ENCODE assay signal across 8 cellular contexts in genomic region chr1:234675561-234675960, GRCh38.
A peak's percentile ranks its signal among the peaks of the same experiment; 100 is the strongest.
DNase-seq lines count a peak whose midpoint lies in the region; ATAC-seq and TF ChIP-seq lines count a peak whose summit lies in the region.

No MANE protein-coding gene starts in this region.

- H3K4me3 Mint-ChIP-seq in CD4-positive, alpha-beta T cell: peak overlapping the region; percentile 30
- H3K4me3 Mint-ChIP-seq in central memory CD8-positive, alpha-beta T cell: peak overlapping the region; percentile 67
- H3K4me3 Mint-ChIP-seq in natural killer cell treated with Interleukin-12 subunit alpha and Interleukin-12 subunit beta and Interleukin-15 and Interleukin-18, amount 100 ng/mL, for 72 hours: peak overlapping the region; percentile 64
- peak overlapping the region in 1 of 2 donors; percentile 84 for H3K4me3 Mint-ChIP-seq in stimulated activated naive B cell treated with anti-CD40 and anti-IgM and Interleukin-4, amounts not matched to agents 10 μg/mL and 1 μg/mL and 100 μg/mL, for 72 hours

- intact Hi-C loops in CD4-positive, alpha-beta T cell (cut with DNase I, micrococcal nuclease): no loop called here
- intact Hi-C loops in IMR-90 (cut with micrococcal nuclease): no loop called here

- no peak for DNase-seq in CD4-positive, alpha-beta T cell
- DNase-seq in IMR-90: no peak
- no peak for DNase-seq in central memory CD8-positive, alpha-beta T cell (ENCODE audit: low spot score in 2 of 2)
- DNase-seq in natural killer cell treated with Interleukin-12 subunit alpha and Interleukin-12 subunit beta and Interleukin-15 and Interleukin-18, amount 100 ng/mL, for 72 hours (ENCODE audit: low spot score): no peak
- no peak for DNase-seq in RWPE1 (ENCODE audit: low spot score)
- DNase-seq in OCI-M2 (lab: John Stamatoyannopoulos, UW; ENCODE audit: unreplicated experiment): no peak
- DNase-seq in stimulated activated naive B cell treated with anti-CD40 and anti-IgM and Interleukin-4, amounts not matched to agents 10 μg/mL and 1 μg/mL and 100 μg/mL, for 72 hours: no peak
- no peak for DNase-seq in KG1 (lab: John Stamatoyannopoulos, UW)

- H2AFZ ChIP-seq in IMR-90 (replicated peaks; ENCODE audit: low read length, poor library complexity): peak overlapping the region; percentile 92

- in situ Hi-C loops in IMR-90 (cut with MboI; ENCODE audit: low sequenced_read_pairs): no loop called here

- H2BK120ac ChIP-seq in IMR-90 (ENCODE audit: low read depth, low read length): no peak overlapping the region

- no peak for TF ChIP-seq RAD21 in IMR-90 (IDR thresholded peaks at IDR 0.05; ENCODE audit: low read length)

- H2BK5ac ChIP-seq in IMR-90 (ENCODE audit: low read depth, low read length, poor library complexity, severe bottlenecking): no peak overlapping the region

- H3K9me3 ChIP-seq in CD4-positive, alpha-beta T cell (ENCODE audit: control insufficient read depth, low read length): no peaks in the 10 kb centered on the region
- no peaks in the 10 kb centered on the region for H3K9me3 ChIP-seq in IMR-90 (ENCODE audit: control insufficient read depth, insufficient read depth, low read length)

- no peak for TF ChIP-seq POLR2A in IMR-90 (IDR thresholded peaks at IDR 0.05; ENCODE audit: low read depth, low read length)

- no peak overlapping the region for H3K4me3 ChIP-seq in IMR-90 (ENCODE audit: insufficient read depth, low read depth, low read length)

- H3K56ac ChIP-seq in IMR-90 (ENCODE audit: extremely low read depth, insufficient read depth, low read length): no peak overlapping the region

- no peak overlapping the region for H3K4me2 ChIP-seq in IMR-90 (ENCODE audit: low read depth, low read length)

- no peaks in the 10 kb centered on the region for H4K20me1 ChIP-seq in IMR-90 (ENCODE audit: insufficient read depth, low read length)

- H3K23ac ChIP-seq in IMR-90 (ENCODE audit: low read depth, low read length): no peak overlapping the region

- H2BK15ac ChIP-seq in IMR-90 (ENCODE audit: low read depth, low read length): no peak overlapping the region

- H4K91ac ChIP-seq in IMR-90 (ENCODE audit: insufficient read depth, low read depth, low read length): peak overlapping the region; percentile 82

- H2AK5ac ChIP-seq in IMR-90 (ENCODE audit: low read depth, low read length): peak overlapping the region; percentile 77; the same call in 1 of the 2 replicates

- H3K9ac ChIP-seq in IMR-90 (ENCODE audit: low read depth, low read length): no peak overlapping the region

- H3K27me3 ChIP-seq in CD4-positive, alpha-beta T cell (ENCODE audit: control insufficient read depth, insufficient read depth, low read length): no peaks in the 10 kb centered on the region
- no peaks in the 10 kb centered on the region for H3K27me3 ChIP-seq in IMR-90 (ENCODE audit: control insufficient read depth, insufficient read depth, low read length)

- no peak overlapping the region for H3K27ac ChIP-seq in CD4-positive, alpha-beta T cell (ENCODE audit: low read depth, low read length)
- H3K27ac ChIP-seq in IMR-90 (ENCODE audit: insufficient read depth, low read length) (no peak overlapping the region), RWPE1 (no peak overlapping the region)

- no CpG with 5 or more reads among the region's 6 CpGs for WGBS in IMR-90 (ENCODE audit: extremely low coverage in 2 of 2, insufficient read length in 1 of 2), 2 experiments

- no peak for TF ChIP-seq CTCF in CD4-positive, alpha-beta T cell (IDR thresholded peaks at IDR 0.05)
- TF ChIP-seq CTCF in IMR-90 (conservative IDR thresholded peaks at IDR 0.05; ENCODE audit: low read depth, low read length): no peak
- TF ChIP-seq CTCF in RWPE1 (conservative IDR thresholded peaks at IDR 0.05; ENCODE audit: low read depth): no peak

- POLR2A ChIA-PET in CD4-positive, alpha-beta T cell (lab: Charles Lee): no interaction called here
- POLR2A ChIA-PET in IMR-90 (lab: Charles Lee; ENCODE audit: unreplicated experiment): no interaction called here
- POLR2A ChIA-PET in RWPE1 (lab: Yijun Ruan, JAX; ENCODE audit: low non-redundant PET): no interaction called here

- peak overlapping the region; percentile 66; the same call in 1 of the 2 replicates for H4K5ac ChIP-seq in IMR-90 (ENCODE audit: low read depth, low read length)

- no peaks in the 10 kb centered on the region for H3K9me3 Mint-ChIP-seq in CD4-positive, alpha-beta T cell
- H3K9me3 Mint-ChIP-seq in central memory CD8-positive, alpha-beta T cell: no peaks in the 10 kb centered on the region
- H3K9me3 Mint-ChIP-seq in natural killer cell treated with Interleukin-12 subunit alpha and Interleukin-12 subunit beta and Interleukin-15 and Interleukin-18, amount 100 ng/mL, for 72 hours: no peaks in the 10 kb centered on the region
- H3K9me3 Mint-ChIP-seq in stimulated activated naive B cell treated with anti-CD40 and anti-IgM and Interleukin-4, amounts not matched to agents 10 μg/mL and 1 μg/mL and 100 μg/mL, for 72 hours: no peaks in the 10 kb centered on the region

- H3K18ac ChIP-seq in IMR-90 (ENCODE audit: low read depth, low read length): no peak overlapping the region

- H4K8ac ChIP-seq in IMR-90 (ENCODE audit: low read depth in 2 of 2, low read length in 2 of 2): peak overlapping the region; percentile 93 to 96

- no peak overlapping the region for H3K27ac Mint-ChIP-seq in CD4-positive, alpha-beta T cell
- no peak overlapping the region for H3K27ac Mint-ChIP-seq in central memory CD8-positive, alpha-beta T cell (ENCODE audit: low read depth)
- H3K27ac Mint-ChIP-seq in natural killer cell treated with Interleukin-12 subunit alpha and Interleukin-12 subunit beta and Interleukin-15 and Interleukin-18, amount 100 ng/mL, for 72 hours: peak overlapping the region in 1 of 2 donors; percentile 67
- no peak overlapping the region for H3K27ac Mint-ChIP-seq in stimulated activated naive B cell treated with anti-CD40 and anti-IgM and Interleukin-4, amounts not matched to agents 10 μg/mL and 1 μg/mL and 100 μg/mL, for 72 hours

- no peak overlapping the region for H2AK9ac ChIP-seq in IMR-90 (replicated peaks; ENCODE audit: low read depth, low read length, poor library complexity)

- CTCF ChIA-PET in CD4-positive, alpha-beta T cell (lab: Charles Lee): no interaction called here
- CTCF ChIA-PET in IMR-90 (lab: Yijun Ruan, JAX): no interaction called here
- CTCF ChIA-PET in RWPE1 (lab: Yijun Ruan, JAX): no interaction called here

- dilution Hi-C loops in IMR-90 (cut with HindIII; ENCODE audit: low sequenced_read_pairs, unreplicated experiment): no loop called here

- H3K27me3 Mint-ChIP-seq in CD4-positive, alpha-beta T cell: no peaks in the 10 kb centered on the region
- no peaks in the 10 kb centered on the region for H3K27me3 Mint-ChIP-seq in central memory CD8-positive, alpha-beta T cell
- no peaks in the 10 kb centered on the region for H3K27me3 Mint-ChIP-seq in natural killer cell treated with Interleukin-12 subunit alpha and Interleukin-12 subunit beta and Interleukin-15 and Interleukin-18, amount 100 ng/mL, for 72 hours
- H3K27me3 Mint-ChIP-seq in stimulated activated naive B cell treated with anti-CD40 and anti-IgM and Interleukin-4, amounts not matched to agents 10 μg/mL and 1 μg/mL and 100 μg/mL, for 72 hours: no peaks in the 10 kb centered on the region

- H3K36me3 ChIP-seq in IMR-90 (ENCODE audit: control insufficient read depth, insufficient read depth, low read length): no peaks in the 10 kb centered on the region

- H3K14ac ChIP-seq in IMR-90 (replicated peaks; ENCODE audit: low read depth, low read length): no peak overlapping the region

- no peak for ATAC-seq in CD4-positive, alpha-beta T cell (ENCODE audit: poor library complexity)
- ATAC-seq in IMR-90 (ENCODE audit: low read depth): peak; percentile 12; the same call in 1 of the 2 replicates
- ATAC-seq in central memory CD8-positive, alpha-beta T cell (replicated peaks; ENCODE audit: extremely low read depth, poor library complexity, severe bottlenecking): no peak
- no peak for ATAC-seq in natural killer cell treated with Interleukin-12 subunit alpha and Interleukin-12 subunit beta and Interleukin-15 and Interleukin-18, amount 100 ng/mL, for 72 hours
- ATAC-seq in stimulated activated naive B cell treated with anti-CD40 and anti-IgM and Interleukin-4, amounts not matched to agents 10 μg/mL and 1 μg/mL and 100 μg/mL, for 72 hours (replicated peaks): no peak

- H3K4me1 Mint-ChIP-seq in CD4-positive, alpha-beta T cell (ENCODE audit: low read depth): peaks cover 12% of the 10 kb centered on the region
- peaks cover 6% of the 10 kb centered on the region for H3K4me1 Mint-ChIP-seq in central memory CD8-positive, alpha-beta T cell
- peaks cover 0 to 10% of the 10 kb centered on the region in 2 donors for H3K4me1 Mint-ChIP-seq in natural killer cell treated with Interleukin-12 subunit alpha and Interleukin-12 subunit beta and Interleukin-15 and Interleukin-18, amount 100 ng/mL, for 72 hours (ENCODE audit: low read depth in 2 of 2)
- peaks cover 19 to 30% of the 10 kb centered on the region in 2 donors for H3K4me1 Mint-ChIP-seq in stimulated activated naive B cell treated with anti-CD40 and anti-IgM and Interleukin-4, amounts not matched to agents 10 μg/mL and 1 μg/mL and 100 μg/mL, for 72 hours

- no peak overlapping the region for H3K4ac ChIP-seq in IMR-90 (ENCODE audit: low read depth, low read length)

- H3K79me1 ChIP-seq in IMR-90 (ENCODE audit: low read depth in 1 of 2, low read length in 2 of 2): no peaks in the 10 kb centered on the region

- H3K9me1 ChIP-seq in IMR-90 (ENCODE audit: insufficient read depth, low read length): peaks cover 7% of the 10 kb centered on the region; the same call in 1 of the 2 replicates

- no peaks in the 10 kb centered on the region; the same call in 1 of the 2 replicates for H3K4me1 ChIP-seq in IMR-90 (ENCODE audit: control insufficient read depth, insufficient read depth, low read length)

- no peaks in the 10 kb centered on the region for H3K36me3 Mint-ChIP-seq in CD4-positive, alpha-beta T cell (ENCODE audit: low read depth)
- peaks cover 1% of the 10 kb centered on the region for H3K36me3 Mint-ChIP-seq in central memory CD8-positive, alpha-beta T cell (ENCODE audit: insufficient read depth)
- H3K36me3 Mint-ChIP-seq in natural killer cell treated with Interleukin-12 subunit alpha and Interleukin-12 subunit beta and Interleukin-15 and Interleukin-18, amount 100 ng/mL, for 72 hours: no peaks in the 10 kb centered on the region
- H3K36me3 Mint-ChIP-seq in stimulated activated naive B cell treated with anti-CD40 and anti-IgM and Interleukin-4, amounts not matched to agents 10 μg/mL and 1 μg/mL and 100 μg/mL, for 72 hours: no peaks in the 10 kb centered on the region

- no peak overlapping the region for H2BK20ac ChIP-seq in IMR-90 (ENCODE audit: low read depth, low read length)

- BruUV-seq in IMR-90 (replicated peaks; lab: Mats Ljungman, UMichigan): no TSS peak

TF ChIP-seq in IMR-90, 13 proteins besides CTCF, POLR2A, EP300 and RAD21 (continues in another document):
- no peak for TF ChIP-seq MAZ (IDR thresholded peaks at IDR 0.05; ENCODE audit: borderline replicate concordance, low read depth, low read length)
- no peak for TF ChIP-seq RFX5 (IDR thresholded peaks at IDR 0.05; ENCODE audit: low read depth, low read length)
- TF ChIP-seq RCOR1 (IDR thresholded peaks at IDR 0.05; ENCODE audit: insufficient replicate concordance, low read length): no peak
- no peak for TF ChIP-seq SMC3 (IDR thresholded peaks at IDR 0.05; ENCODE audit: low read depth, low read length)
- TF ChIP-seq CEBPB (IDR thresholded peaks at IDR 0.05; ENCODE audit: low read depth, low read length): no peak
- no peak for TF ChIP-seq CHD1 (IDR thresholded peaks at IDR 0.05; ENCODE audit: low read depth, low read length)
